Comparison of ENCODE assay signal across 8 cellular contexts in the genomic region with DNA sequence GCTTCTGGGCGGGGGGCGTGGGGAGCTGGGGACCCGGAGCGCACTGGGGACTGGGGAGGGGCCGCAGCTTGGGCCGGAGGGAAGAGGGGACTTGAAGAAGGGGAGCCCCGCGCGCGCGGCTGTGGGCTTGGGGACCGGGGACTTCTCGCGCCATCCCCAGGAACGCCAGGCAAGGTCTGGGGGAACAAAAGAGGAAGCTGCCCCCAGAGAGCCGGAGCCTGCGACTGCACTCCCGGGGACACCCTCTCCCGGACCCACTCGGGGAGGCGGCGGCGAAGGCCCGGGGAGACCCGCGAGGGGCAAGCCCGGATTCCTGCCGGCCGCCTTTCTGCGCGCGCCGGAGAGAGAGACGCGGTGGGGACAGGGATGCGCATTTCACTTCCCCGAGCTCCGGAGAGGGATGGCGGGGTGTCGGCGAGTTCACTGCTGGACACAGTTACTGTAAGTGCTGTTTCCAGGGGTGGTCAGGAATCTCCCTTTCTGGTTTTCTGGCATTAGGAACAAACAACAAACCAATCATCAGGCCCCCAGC.
DNase-seq lines count a peak whose midpoint lies in the region; ATAC-seq, FAIRE-seq and TF ChIP-seq lines count a peak whose summit lies in the region.

No MANE protein-coding gene starts in this region.

- FAIRE-seq in HTR-8/SVneo (lab: Jason Lieb, UNC): no peak

- peak overlapping the region; percentile 83 for H3K4me3 ChIP-seq in parathyroid adenoma (ENCODE audit: low read depth, low read length)

- TF ChIP-seq CTCF in parathyroid adenoma (IDR thresholded peaks at IDR 0.05): no peak

- H3K9ac ChIP-seq in parathyroid adenoma: peak overlapping the region; percentile 28

- H3K27me3 ChIP-seq in parathyroid adenoma (ENCODE audit: control insufficient read depth, insufficient read depth, low read length): no peaks in the 10 kb centered on the region

- peak; percentile 36 for DNase-seq in GM03348 (ENCODE audit: low spot score)
- peak; percentile 60 to 66 for DNase-seq in activated T-cell treated with anti-CD3 and anti-CD28 coated beads, Interleukin-2, amount 50 U/mL, for 48 hours
- DNase-seq in head of caudate nucleus: peak in 31 of 42 donors; percentile 26 to 76 (median 52)
- no peak for DNase-seq in HTR-8/SVneo (ENCODE audit: insufficient read length, low spot score)
- DNase-seq in OCI-M1 (lab: John Stamatoyannopoulos, UW): no peak

- intact Hi-C loops in head of caudate nucleus (cut with DNase I): loop anchor here (5.0 kb wide), 1 partner anchor 47 kb away; no protein-coding TSS in a partner anchor

- peak overlapping the region; percentile 80 for H3K4me2 ChIP-seq in parathyroid adenoma (ENCODE audit: low read length)

- peak overlapping the region; percentile 65 for H3K27ac ChIP-seq in parathyroid adenoma

- peak overlapping the region; percentile 64 for H2AFZ ChIP-seq in parathyroid adenoma

- H3K79me2 ChIP-seq in parathyroid adenoma: no peaks in the 10 kb centered on the region

- no peaks in the 10 kb centered on the region for H3K4me1 ChIP-seq in parathyroid adenoma

- no peaks in the 10 kb centered on the region for H3K9me3 ChIP-seq in parathyroid adenoma (ENCODE audit: control insufficient read depth, low read length)

- ATAC-seq in HG02852 (IDR thresholded peaks at IDR 0.05; ENCODE audit: unreplicated experiment) (peak; percentile 21), HG02981 (IDR thresholded peaks at IDR 0.05; ENCODE audit: unreplicated experiment) (no peak)

- H3K36me3 ChIP-seq in parathyroid adenoma (ENCODE audit: control insufficient read depth, insufficient read depth, low read length): no peaks in the 10 kb centered on the region

Comparison
In these comparisons a context has a peak if more than half of its experiments do, and no peak if none do; other contexts are left out.
1. DNase-seq: peak in GM03348 (single experiment), activated T-cell treated with anti-CD3 and anti-CD28 coated beads, Interleukin-2, amount 50 U/mL, for 48 hours (2 of 2) and head of caudate nucleus (31 of 42); none in HTR-8/SVneo (single experiment) and OCI-M1 (single experiment).